8 cellular contexts compared by ENCODE assay signal in the genomic region with DNA sequence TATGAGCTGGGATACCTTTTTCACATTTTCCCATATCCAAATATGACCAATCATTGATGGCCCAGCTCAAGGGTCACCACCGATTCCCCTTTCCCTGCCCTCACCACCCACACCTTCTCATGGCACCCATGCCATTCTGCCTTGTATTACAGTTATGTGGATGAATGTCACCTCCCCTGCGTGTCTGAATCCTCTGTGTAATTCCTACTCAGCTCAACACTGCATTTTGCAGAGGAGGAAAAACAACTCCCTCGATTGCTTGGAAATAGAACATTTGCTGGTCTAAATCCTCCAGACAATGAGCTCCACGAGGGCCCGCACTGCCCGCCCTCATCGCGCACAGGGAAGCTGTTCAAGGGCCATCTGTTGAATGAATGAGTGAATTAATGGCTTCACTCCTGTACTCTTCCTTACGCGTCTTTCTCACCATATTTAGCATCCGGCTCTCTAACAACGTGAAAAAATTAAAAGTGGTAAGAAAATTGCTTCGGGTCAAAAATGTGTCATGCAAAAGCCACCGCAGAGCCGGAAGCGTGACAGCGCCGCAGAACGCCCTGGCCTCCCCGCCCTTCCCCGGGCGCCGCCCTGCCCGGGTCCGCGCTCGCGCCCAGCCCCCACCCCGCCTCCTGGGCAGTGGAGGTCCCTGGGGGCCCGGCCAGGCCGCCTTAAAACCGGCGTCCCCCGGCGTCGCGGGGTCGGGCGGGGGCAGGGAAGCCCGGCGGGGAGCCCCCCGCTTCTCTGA. TPM values are rescaled to one million over a fixed set of nuclear protein-coding genes. Genes with fewer than 3 reads are reported as not detected.
DNase-seq lines count a peak whose midpoint lies in the region; ATAC-seq and TF ChIP-seq lines count a peak whose summit lies in the region.

No MANE protein-coding gene starts in this region.

- no peaks in the 10 kb centered on the region for H3K27me3 Mint-ChIP-seq in natural killer cell (ENCODE audit: low read depth in 2 of 2)

- H3K4me1 ChIP-seq in esophagus (ENCODE audit: control insufficient read depth in 2 of 2, insufficient read depth in 2 of 2, low read length in 1 of 2), result peaks cover 0 to 18% of the 10 kb centered on the region in 2 donors
- peaks cover 26 to 57% (median 42%) of the 10 kb centered on the region in 4 donors for H3K4me1 ChIP-seq in stomach

- H3K4me3 ChIP-seq in esophagus (ENCODE audit: low read depth in 1 of 2, low read length in 2 of 2) (peak overlapping the region; percentile 61 to 65), stomach (peak overlapping the region; percentile 67 to 78 (median 68))

- TF ChIP-seq POLR2A in stomach (IDR thresholded peaks at IDR 0.05), result no peak

- H3K27me3 ChIP-seq in esophagus (ENCODE audit: control insufficient read depth in 1 of 2, insufficient read depth in 2 of 2, low read length in 2 of 2) (no peaks in the 10 kb centered on the region), stomach (no peaks in the 10 kb centered on the region)

- no peaks in the 10 kb centered on the region for H3K9me3 Mint-ChIP-seq in natural killer cell

- H3K4me3 Mint-ChIP-seq in natural killer cell, result peak overlapping the region; percentile 92

- peaks cover 78 to 89% of the 10 kb centered on the region in 2 donors for H3K4me1 Mint-ChIP-seq in natural killer cell

- TF ChIP-seq EP300 in stomach (IDR thresholded peaks at IDR 0.05), result no peak

- H3K27ac Mint-ChIP-seq in natural killer cell, result peak overlapping the region; percentile 94 to 96

- DNase-seq in Ammon's horn (ENCODE audit: low spot score) (peak; percentile 7), NCI-H82 (lab: John Stamatoyannopoulos, UW) (peak; percentile 74), natural killer cell (peak; percentile 84), stomach (peak; percentile 79)
- DNase-seq in activated CD8-positive, alpha-beta memory T cell treated with anti-CD3 and anti-CD28 coated beads, Interleukin-2, amount 50 U/mL, for 24 hours (ENCODE audit: extremely low read depth), result peak; percentile 42

- ATAC-seq in GM19035 (IDR thresholded peaks at IDR 0.05; ENCODE audit: unreplicated experiment), result peak; percentile 91
- ATAC-seq in HG03159 (IDR thresholded peaks at IDR 0.05; ENCODE audit: unreplicated experiment), result peak; percentile 92
- peak; percentile 76 to 91 (median 82) for ATAC-seq in natural killer cell

- H3K36me3 Mint-ChIP-seq in natural killer cell, result no peaks in the 10 kb centered on the region

- H3K36me3 ChIP-seq in esophagus (ENCODE audit: control insufficient read depth in 2 of 2, insufficient read depth in 2 of 2, low read length in 1 of 2) (no peaks in the 10 kb centered on the region), stomach (no peaks in the 10 kb centered on the region)

- TF ChIP-seq CTCF in natural killer cell (IDR thresholded peaks at IDR 0.05) (no peak), stomach (IDR thresholded peaks at IDR 0.05) (no peak)

- H3K27ac ChIP-seq in esophagus (ENCODE audit: low read depth in 2 of 2, low read length in 1 of 2) (peak overlapping the region; percentile 88 to 91), stomach (peak overlapping the region; percentile 76 to 91 (median 88))

- WGBS in esophagus, 2 donors, result 2 to 3% methylated on average over 40 to 42 of the region's 42 CpGs
- 2 to 4% (median 3%) methylated on average over 29 to 42 of the region's 42 CpGs for WGBS in stomach, 5 donors

- intact Hi-C loops in natural killer cell (cut with micrococcal nuclease) (loop anchor here (1.0 to 10.0 kb wide), 2 partner anchors 278 to 580 kb away; partner anchors contain the start of genes SNX30 and UGCG), stomach (cut with DNase I; ENCODE audit: low total_unique reads) (no loop called here)

- H3K9me3 ChIP-seq in esophagus (ENCODE audit: control insufficient read depth in 2 of 2, insufficient read depth in 1 of 2, low read depth in 1 of 2, low read length in 1 of 2) (no peaks in the 10 kb centered on the region), stomach (no peaks in the 10 kb centered on the region)

RNA-seq across cellular contexts. Expression of gene SUSD1, which starts 0.7 kb away (rescaled TPM):
- polyA plus RNA-seq in esophagus, result 1 to 10 TPM; 1.2 to 1.8 TPM
- 10 to 100 TPM; 74.1 to 97.4 (median 86.9) TPM for total RNA-seq in natural killer cell
- total RNA-seq in stomach, result 10 to 100 TPM; 16.9 to 50.4 (median 29.9) TPM
- polyA plus RNA-seq in stomach, result 1 to 10 TPM; 1.6 to 6.3 (median 1.7) TPM

Comparison
In these comparisons a context has a peak if more than half of its experiments do, and no peak if none do; other contexts are left out.
1. Peak in every context shown above with its lines: DNase-seq, ATAC-seq, H3K4me3 ChIP-seq and H3K27ac ChIP-seq.
2. DNase-seq: peak in every context shown above with its lines; median percentile 84 in natural killer cell; 79 in stomach; 74 in NCI-H82; 42 in activated CD8-positive, alpha-beta memory T cell treated with anti-CD3 and anti-CD28 coated beads, Interleukin-2, amount 50 U/mL, for 24 hours; 7 in Ammon's horn.